In genomic region chr1:8370046-8370881, GRCh38 we compare ENCODE assay signal across 9 cellular contexts. TPM values are rescaled to one million over a fixed set of nuclear protein-coding genes. Genes with fewer than 3 reads are reported as not detected.
A peak's percentile ranks its signal among the peaks of the same experiment; 100 is the strongest.
DNase-seq lines count a peak whose midpoint lies in the region; ATAC-seq and TF ChIP-seq lines count a peak whose summit lies in the region.
"Had no signal": no experiment of that assay in that cellular context is flagged by ENCODE, and none has a peak within 500 bp of the region (broad histone marks: within the 10 kb centered on the region; RNA-seq: fewer than 3 reads in every experiment).

No MANE protein-coding gene starts in this region.

- intact Hi-C loops in testis (cut with DNase I; ENCODE audit: low total_unique reads) = no loop called here

- no peak overlapping the region for H3K27ac Mint-ChIP-seq in activated naive CD4-positive, alpha-beta T cell treated with anti-CD3 and anti-CD28 coated beads, Interleukin-2, amount 10 ng/mL, durations not matched to agents 7 days and 5 days

- DNase-seq in NCI-H2107 treated with DMSO at 0.1 percent for 48 hours (lab: John Stamatoyannopoulos, UW; ENCODE audit: unreplicated experiment) (peak; percentile 6), NCI-H2107 (lab: John Stamatoyannopoulos, UW) (no peak), lung (ENCODE audit: low spot score) (no peak), testis (peak; percentile 11), NOMO-1 (lab: John Stamatoyannopoulos, UW; ENCODE audit: unreplicated experiment in 2 of 2) (no peak), KBM-7 (no peak)
- DNase-seq in activated naive CD4-positive, alpha-beta T cell treated with anti-CD3 and anti-CD28 coated beads, Interleukin-2, amount 10 ng/mL, durations not matched to agents 7 days and 5 days = no peak
- DNase-seq: NCI-H524 had no signal

- peaks cover 11% of the 10 kb centered on the region for H3K4me1 Mint-ChIP-seq in activated naive CD4-positive, alpha-beta T cell treated with anti-CD3 and anti-CD28 coated beads, Interleukin-2, amount 10 ng/mL, durations not matched to agents 7 days and 5 days

- H3K36me3 ChIP-seq in lung (ENCODE audit: control insufficient read depth in 2 of 2, insufficient read depth in 2 of 2, low read length in 2 of 2) = peaks cover 0 to 15% of the 10 kb centered on the region in 2 donors
- H3K36me3 ChIP-seq in testis (ENCODE audit: low read depth, missing control alignments) = no peaks in the 10 kb centered on the region

- CTCF ChIA-PET in activated naive CD4-positive, alpha-beta T cell treated with anti-CD3 and anti-CD28 coated beads, Interleukin-2, amount 10 ng/mL, durations not matched to agents 7 days and 5 days (lab: Charles Lee) = interaction anchor here (0.7 to 1.6 kb wide), 4 partner anchors 20 to 349 kb away, joined by 3 to 4 read pairs (median 3); no protein-coding TSS in a partner anchor

- H3K27ac ChIP-seq in angular gyrus (ENCODE audit: low read depth, low read length) = peak overlapping the region; percentile 38
- peak overlapping the region; percentile 61 to 94 for H3K27ac ChIP-seq in lung (ENCODE audit: low read depth in 1 of 2, low read length in 1 of 2)
- no peak overlapping the region for H3K27ac ChIP-seq in testis

- H3K9me3 ChIP-seq in lung (ENCODE audit: control insufficient read depth in 2 of 2, insufficient read depth in 1 of 2, low read length in 1 of 2) (no peaks in the 10 kb centered on the region), testis (no peaks in the 10 kb centered on the region)

- peaks cover 26 to 43% of the 10 kb centered on the region in 2 donors for H3K4me1 ChIP-seq in lung (ENCODE audit: control insufficient read depth in 2 of 2, insufficient read depth in 2 of 2, low read length in 2 of 2)
- H3K4me1 ChIP-seq in testis = peaks cover 53% of the 10 kb centered on the region

- H3K27me3 Mint-ChIP-seq in activated naive CD4-positive, alpha-beta T cell treated with anti-CD3 and anti-CD28 coated beads, Interleukin-2, amount 10 ng/mL, durations not matched to agents 7 days and 5 days = no peaks in the 10 kb centered on the region

- H3K36me3 Mint-ChIP-seq in activated naive CD4-positive, alpha-beta T cell treated with anti-CD3 and anti-CD28 coated beads, Interleukin-2, amount 10 ng/mL, durations not matched to agents 7 days and 5 days = peaks cover 20% of the 10 kb centered on the region

- no peaks in the 10 kb centered on the region for H3K27me3 ChIP-seq in lung (ENCODE audit: control insufficient read depth, insufficient read depth)
- no peaks in the 10 kb centered on the region for H3K27me3 ChIP-seq in testis

- ATAC-seq in lung (ENCODE audit: insufficient read depth, low FRiP score) = no peak

- 75 to 82% methylated on average over 14 of the region's 14 CpGs for WGBS in lung, 2 donors
- 72 to 74% methylated on average over 14 of the region's 14 CpGs for WGBS in testis, 2 donors

- TF ChIP-seq CTCF in lung (IDR thresholded peaks at IDR 0.05; ENCODE audit: control extremely low read depth, extremely low read depth) = no peak
- TF ChIP-seq CTCF in testis (IDR thresholded peaks at IDR 0.05) = no peak

- no peak for TF ChIP-seq POLR2A in testis (IDR thresholded peaks at IDR 0.05)

- no peaks in the 10 kb centered on the region for H3K9me3 Mint-ChIP-seq in activated naive CD4-positive, alpha-beta T cell treated with anti-CD3 and anti-CD28 coated beads, Interleukin-2, amount 10 ng/mL, durations not matched to agents 7 days and 5 days

- no peak overlapping the region for H3K4me3 Mint-ChIP-seq in activated naive CD4-positive, alpha-beta T cell treated with anti-CD3 and anti-CD28 coated beads, Interleukin-2, amount 10 ng/mL, durations not matched to agents 7 days and 5 days

- H3K4me3 ChIP-seq in lung (no peak overlapping the region), testis (no peak overlapping the region)

- in situ Hi-C loops in KBM-7 (cut with MboI; ENCODE audit: low pct_unique_long_range_greater_than_20kb, low sequenced_read_pairs) = no loop called here

RNA-seq across cellular contexts. Expression of gene SLC45A1, which starts 52.4 kb away (rescaled TPM):
- total RNA-seq in lung (1 to 10 TPM in 1 of 2 donors, under 1 TPM in 1; 0.74 to 1.6 TPM), testis (1 to 10 TPM; 8.5 to 9.0 TPM)
- polyA plus RNA-seq in lung (1 to 10 TPM; 1.0 to 1.2 TPM), testis (ENCODE audit: insufficient read depth, low read depth, low replicate concordance) (5.6 TPM)

Comparison
In these comparisons a context has a peak if more than half of its experiments do, and no peak if none do; other contexts are left out.
1. DNase-seq: peak in NCI-H2107 treated with DMSO at 0.1 percent for 48 hours (single experiment) and testis (single experiment); none in NCI-H2107 (single experiment), lung (single experiment), activated naive CD4-positive, alpha-beta T cell treated with anti-CD3 and anti-CD28 coated beads, Interleukin-2, amount 10 ng/mL, durations not matched to agents 7 days and 5 days (single experiment), NOMO-1 (0 of 2) and KBM-7 (single experiment).
2. H3K27ac ChIP-seq: peak in angular gyrus (single experiment) and lung (2 of 2); none in testis (0 of 2).